Comparison of ENCODE assay signal across 14 cellular contexts in the genomic region with DNA sequence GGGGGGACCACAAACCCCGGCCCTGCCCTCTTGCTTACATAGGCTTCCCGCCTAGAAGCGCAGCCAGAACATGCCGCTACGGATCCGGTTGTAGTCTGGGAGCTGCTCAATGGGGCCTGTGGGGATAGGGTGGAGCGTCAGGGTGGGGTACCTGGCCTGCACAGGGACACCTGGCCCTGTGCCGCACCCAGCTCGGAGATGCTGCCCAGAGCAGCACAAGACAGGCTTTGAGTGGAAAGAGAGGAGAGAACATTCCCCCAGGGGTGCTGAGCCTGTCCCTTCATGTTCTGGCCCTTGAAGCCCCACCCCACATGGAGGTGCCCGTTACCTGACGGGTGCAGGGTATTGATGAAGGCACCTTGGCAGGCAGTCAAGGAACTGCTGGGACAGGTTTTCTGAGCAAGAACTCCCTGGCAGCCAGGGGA. TPM values are rescaled to one million over a fixed set of nuclear protein-coding genes. Genes with fewer than 3 reads are reported as not detected.
DNase-seq lines count a peak whose midpoint lies in the region; ATAC-seq and TF ChIP-seq lines count a peak whose summit lies in the region.
"Had no signal": no experiment of that assay in that cellular context is flagged by ENCODE, and none has a peak within 500 bp of the region (broad histone marks: within the 10 kb centered on the region; RNA-seq: fewer than 3 reads in every experiment).

No MANE protein-coding gene starts in this region.

- H3F3A ChIP-seq in SK-N-SH (replicated peaks; ENCODE audit: insufficient read depth), result peaks cover 45% of the 10 kb centered on the region

- peaks cover 46% of the 10 kb centered on the region for H3K36me3 Mint-ChIP-seq in nephron (ENCODE audit: low read depth)

- H3K27me3 ChIP-seq in SK-N-SH (ENCODE audit: insufficient read depth) (no peaks in the 10 kb centered on the region), vagina (no peaks in the 10 kb centered on the region)

- H4K20me1 ChIP-seq in SK-N-SH (ENCODE audit: insufficient read depth), result no peaks in the 10 kb centered on the region

- peaks cover 16 to 42% of the 10 kb centered on the region in 2 experiments for H3K36me3 ChIP-seq in SK-N-SH (replicated peaks in 1 of 2; ENCODE audit: control insufficient read depth in 1 of 2, insufficient read depth in 2 of 2, low read length in 1 of 2)
- peaks cover 0 to 52% of the 10 kb centered on the region in 2 donors for H3K36me3 ChIP-seq in vagina

- peak overlapping the region in 1 of 2 experiments; percentile 9; a peak in 1 of 4 replicates for H3K4me3 ChIP-seq in SK-N-SH (ENCODE audit: low read depth in 2 of 2, low read length in 1 of 2)
- no peak overlapping the region for H3K4me3 ChIP-seq in vagina

- H3K9me3 ChIP-seq in SK-N-SH, result no peaks in the 10 kb centered on the region
- no peaks in the 10 kb centered on the region for H3K9me3 ChIP-seq in vagina

- H3K79me2 ChIP-seq in SK-N-SH (ENCODE audit: insufficient read depth), result peaks cover 5% of the 10 kb centered on the region; the same call in 1 of the 2 replicates

- CTCF ChIA-PET in SK-N-SH (lab: Yijun Ruan, JAX), result interaction anchor here (1.2 to 1.6 kb wide), 2 partner anchors 10 to 37 kb away, joined by 4 read pairs; a partner anchor contains a TSS

- no peaks in the 10 kb centered on the region for H3K9me3 Mint-ChIP-seq in nephron
- H3K9me3 Mint-ChIP-seq: naive B cell; stimulated activated naive B cell treated with anti-CD40 and anti-IgM and Interleukin-4, amounts not matched to agents 10 μg/mL and 1 μg/mL and 100 μg/mL, for 72 hours had no signal

- TF ChIP-seq EP300 in SK-N-SH (IDR thresholded peaks at IDR 0.05; ENCODE audit: borderline replicate concordance in 1 of 2, low read depth in 1 of 2, low read length in 1 of 2), result no peak

- peaks cover 31% of the 10 kb centered on the region for H3K4me1 Mint-ChIP-seq in nephron

- ATAC-seq in SK-N-SH treated with all-trans-retinoic acid at 6 μM for 48 hours (no peak), esophagus mucosa (peak; percentile 86), HG02678 (IDR thresholded peaks at IDR 0.05; ENCODE audit: unreplicated experiment) (no peak), GM21528 (IDR thresholded peaks at IDR 0.05; ENCODE audit: low FRiP score, unreplicated experiment) (no peak)
- ATAC-seq: stimulated activated naive B cell treated with anti-CD40 and anti-IgM and Interleukin-4, amounts not matched to agents 10 μg/mL and 1 μg/mL and 100 μg/mL, for 72 hours had no signal

- H3K4me3 Mint-ChIP-seq in nephron, result no peak overlapping the region
- H3K4me3 Mint-ChIP-seq: naive B cell; stimulated activated naive B cell treated with anti-CD40 and anti-IgM and Interleukin-4, amounts not matched to agents 10 μg/mL and 1 μg/mL and 100 μg/mL, for 72 hours had no signal

- peak overlapping the region; percentile 52 for H3K9ac ChIP-seq in SK-N-SH

- H3K4me1 ChIP-seq in SK-N-SH (ENCODE audit: control insufficient read depth in 1 of 2, insufficient read depth in 2 of 2, low read depth in 1 of 2, low read length in 1 of 2) (peaks cover 30 to 37% of the 10 kb centered on the region in 2 experiments; a peak in 3 of 4 replicates), vagina (peaks cover 72% of the 10 kb centered on the region)

- H3K27ac ChIP-seq in SK-N-SH (ENCODE audit: low read depth in 2 of 2, low read length in 1 of 2) (peak overlapping the region in 1 of 2 experiments; percentile 96), vagina (peak overlapping the region; percentile 94)

- 88% methylated on average over 11 of the region's 11 CpGs for WGBS in SK-N-SH (ENCODE audit: low lambda C conversion rate)

- intact Hi-C loops in vagina (cut with DNase I), result no loop called here

- no peak for TF ChIP-seq POLR2A in vagina (IDR thresholded peaks at IDR 0.05)

- TF ChIP-seq RAD21 in SK-N-SH (IDR thresholded peaks at IDR 0.05; ENCODE audit: low read length), result no peak

- peak overlapping the region; percentile 75 to 85 (median 78) for H3K27ac Mint-ChIP-seq in nephron

- no peaks in the 10 kb centered on the region for H3K9me2 ChIP-seq in SK-N-SH

- H2AFZ ChIP-seq in SK-N-SH (ENCODE audit: low read depth), result no peak overlapping the region

- no peak for DNase-seq in SK-N-SH
- peak in 1 of 2 donors; percentile 96 for DNase-seq in vagina (ENCODE audit: extremely low spot score in 2 of 2)
- no peak for DNase-seq in NCI-H128 (lab: John Stamatoyannopoulos, UW; ENCODE audit: unreplicated experiment)
- DNase-seq: naive B cell; NCI-H1694; stimulated activated CD4-positive, alpha-beta T cell treated with anti-CD3 and anti-CD28 coated beads, Interleukin-15, amount 100 ng/mL, for 24 hours; stimulated activated naive B cell treated with anti-CD40 and anti-IgM and Interleukin-4, amounts not matched to agents 10 μg/mL and 1 μg/mL and 100 μg/mL, for 72 hours had no signal

- TF ChIP-seq CTCF in SK-N-SH (IDR thresholded peaks at IDR 0.05) (no peak), nephron (IDR thresholded peaks at IDR 0.05; ENCODE audit: unreplicated experiment in 3 of 3) (no peak), vagina (IDR thresholded peaks at IDR 0.05) (no peak)

- H3K4me2 ChIP-seq in SK-N-SH, result peak overlapping the region; percentile 76

- POLR2A ChIA-PET in SK-N-SH (lab: Yijun Ruan, JAX), result interaction anchor here (0.9 kb wide), 1 partner anchor 10 kb away, joined by 3 read pairs; no protein-coding TSS in a partner anchor

- no peaks in the 10 kb centered on the region for H3K27me3 Mint-ChIP-seq in nephron (ENCODE audit: low read depth)

TF ChIP-seq in SK-N-SH, 30 proteins besides CTCF, POLR2A, EP300 and RAD21 (continues in another document):
- TF ChIP-seq POLR2AphosphoS5 (IDR thresholded peaks at IDR 0.05; ENCODE audit: low read depth, low read length) (no peak), YY1 (IDR thresholded peaks at IDR 0.05; ENCODE audit: low read depth) (no peak), FOXJ3 (CRISPR knock-in tag; IDR thresholded peaks at IDR 0.05) (no peak), SMC3 (IDR thresholded peaks at IDR 0.05; ENCODE audit: low read depth, low read length) (no peak), ELF1 (IDR thresholded peaks at IDR 0.05) (no peak)
- TF ChIP-seq, protein P1, sequence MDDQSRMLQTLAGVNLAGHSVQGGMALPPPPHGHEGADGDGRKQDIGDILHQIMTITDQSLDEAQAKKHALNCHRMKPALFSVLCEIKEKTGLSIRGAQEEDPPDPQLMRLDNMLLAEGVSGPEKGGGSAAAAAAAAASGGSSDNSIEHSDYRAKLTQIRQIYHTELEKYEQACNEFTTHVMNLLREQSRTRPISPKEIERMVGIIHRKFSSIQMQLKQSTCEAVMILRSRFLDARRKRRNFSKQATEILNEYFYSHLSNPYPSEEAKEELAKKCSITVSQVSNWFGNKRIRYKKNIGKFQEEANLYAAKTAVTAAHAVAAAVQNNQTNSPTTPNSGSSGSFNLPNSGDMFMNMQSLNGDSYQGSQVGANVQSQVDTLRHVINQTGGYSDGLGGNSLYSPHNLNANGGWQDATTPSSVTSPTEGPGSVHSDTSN (IDR thresholded peaks at IDR 0.05), result no peak

TF ChIP-seq in SK-N-SH treated with all-trans-retinoic acid at 6 μM for 48 hours, 23 proteins besides CTCF, POLR2A, EP300 and RAD21 (continues in another document):
- no peak for TF ChIP-seq ZC3H10 (CRISPR knock-in tag; IDR thresholded peaks at IDR 0.05)
- no peak for TF ChIP-seq ISL1 (CRISPR knock-in tag; IDR thresholded peaks at IDR 0.05)
- TF ChIP-seq, protein P2, sequence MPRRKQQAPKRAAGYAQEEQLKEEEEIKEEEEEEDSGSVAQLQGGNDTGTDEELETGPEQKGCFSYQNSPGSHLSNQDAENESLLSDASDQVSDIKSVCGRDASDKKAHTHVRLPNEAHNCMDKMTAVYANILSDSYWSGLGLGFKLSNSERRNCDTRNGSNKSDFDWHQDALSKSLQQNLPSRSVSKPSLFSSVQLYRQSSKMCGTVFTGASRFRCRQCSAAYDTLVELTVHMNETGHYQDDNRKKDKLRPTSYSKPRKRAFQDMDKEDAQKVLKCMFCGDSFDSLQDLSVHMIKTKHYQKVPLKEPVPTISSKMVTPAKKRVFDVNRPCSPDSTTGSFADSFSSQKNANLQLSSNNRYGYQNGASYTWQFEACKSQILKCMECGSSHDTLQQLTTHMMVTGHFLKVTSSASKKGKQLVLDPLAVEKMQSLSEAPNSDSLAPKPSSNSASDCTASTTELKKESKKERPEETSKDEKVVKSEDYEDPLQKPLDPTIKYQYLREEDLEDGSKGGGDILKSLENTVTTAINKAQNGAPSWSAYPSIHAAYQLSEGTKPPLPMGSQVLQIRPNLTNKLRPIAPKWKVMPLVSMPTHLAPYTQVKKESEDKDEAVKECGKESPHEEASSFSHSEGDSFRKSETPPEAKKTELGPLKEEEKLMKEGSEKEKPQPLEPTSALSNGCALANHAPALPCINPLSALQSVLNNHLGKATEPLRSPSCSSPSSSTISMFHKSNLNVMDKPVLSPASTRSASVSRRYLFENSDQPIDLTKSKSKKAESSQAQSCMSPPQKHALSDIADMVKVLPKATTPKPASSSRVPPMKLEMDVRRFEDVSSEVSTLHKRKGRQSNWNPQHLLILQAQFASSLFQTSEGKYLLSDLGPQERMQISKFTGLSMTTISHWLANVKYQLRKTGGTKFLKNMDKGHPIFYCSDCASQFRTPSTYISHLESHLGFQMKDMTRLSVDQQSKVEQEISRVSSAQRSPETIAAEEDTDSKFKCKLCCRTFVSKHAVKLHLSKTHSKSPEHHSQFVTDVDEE (CRISPR knock-in tag; IDR thresholded peaks at IDR 0.05), result no peak
- no peak for TF ChIP-seq ARNTL (CRISPR knock-in tag; IDR thresholded peaks at IDR 0.05; ENCODE audit: borderline replicate concordance, low read depth)
- TF ChIP-seq GLIS3 (CRISPR knock-in tag; IDR thresholded peaks at IDR 0.05), result no peak
- TF ChIP-seq TCF4 (CRISPR knock-in tag; IDR thresholded peaks at IDR 0.05; ENCODE audit: borderline replicate concordance), result no peak
- TF ChIP-seq RARB (CRISPR knock-in tag; IDR thresholded peaks at IDR 0.05), result no peak

RNA-seq across cellular contexts. Expression of a gene that starts 4.0 kb away (rescaled TPM):
- 7.1 and 10.8 TPM in 2 replicates for polyA plus RNA-seq in SK-N-SH (2012; rRNA removed)
- 2.2 and 2.4 TPM in 2 replicates for polyA plus RNA-seq in SK-N-SH (2012; cell fraction: cytosol; rRNA removed)
- 55.8 and 105 TPM in 2 replicates for polyA plus RNA-seq in SK-N-SH (2012; cell fraction: nucleus; rRNA removed)
- total RNA-seq in esophagus mucosa, result 86.4 TPM
- total RNA-seq in vagina, result 148 TPM

RNA-seq across cellular contexts. Expression of a gene that starts 10.4 kb away (rescaled TPM):
- 284 and 317 TPM in 2 replicates for polyA plus RNA-seq in SK-N-SH (2012; rRNA removed)
- 160 and 244 TPM in 2 replicates for polyA plus RNA-seq in SK-N-SH (2012; cell fraction: cytosol; rRNA removed)
- polyA plus RNA-seq in SK-N-SH (2012; cell fraction: nucleus; rRNA removed), result 311 and 334 TPM in 2 replicates
- 258 TPM for total RNA-seq in esophagus mucosa
- 190 TPM for total RNA-seq in vagina

RNA-seq across cellular contexts. Expression of a gene that starts 22.5 kb away (rescaled TPM):
- not detected in 2 replicates for polyA plus RNA-seq in SK-N-SH (2012; rRNA removed)
- polyA plus RNA-seq in SK-N-SH (2012; cell fraction: cytosol; rRNA removed), result not detected in 2 replicates
- 0.43 and 1.0 TPM in 2 replicates for polyA plus RNA-seq in SK-N-SH (2012; cell fraction: nucleus; rRNA removed)
- total RNA-seq in esophagus mucosa (not detected), vagina (not detected)
- total RNA-seq: A673, HT1080 had no signal

RNA-seq across cellular contexts. Expression of a gene that starts 35.5 kb away (rescaled TPM):
- 0.50 and 0.69 TPM in 2 replicates for polyA plus RNA-seq in SK-N-SH (2012; rRNA removed)
- 0.15 and 0.22 TPM in 2 replicates for polyA plus RNA-seq in SK-N-SH (2012; cell fraction: cytosol; rRNA removed)
- 2.7 and 4.1 TPM in 2 replicates for polyA plus RNA-seq in SK-N-SH (2012; cell fraction: nucleus; rRNA removed)
- total RNA-seq in esophagus mucosa (2.2 TPM), vagina (5.2 TPM)

RNA-seq across cellular contexts. Expression of a gene that starts 36.2 kb away (rescaled TPM):
- 31.9 and 39.6 TPM in 2 replicates for polyA plus RNA-seq in SK-N-SH (2012; rRNA removed)
- polyA plus RNA-seq in SK-N-SH (2012; cell fraction: cytosol; rRNA removed), result 4.0 and 6.8 TPM in 2 replicates
- 246 and 273 TPM in 2 replicates for polyA plus RNA-seq in SK-N-SH (2012; cell fraction: nucleus; rRNA removed)
- total RNA-seq in esophagus mucosa (7.9 TPM), vagina (35.1 TPM)
